ENCODE assay signal across 8 cellular contexts in the genomic region with DNA sequence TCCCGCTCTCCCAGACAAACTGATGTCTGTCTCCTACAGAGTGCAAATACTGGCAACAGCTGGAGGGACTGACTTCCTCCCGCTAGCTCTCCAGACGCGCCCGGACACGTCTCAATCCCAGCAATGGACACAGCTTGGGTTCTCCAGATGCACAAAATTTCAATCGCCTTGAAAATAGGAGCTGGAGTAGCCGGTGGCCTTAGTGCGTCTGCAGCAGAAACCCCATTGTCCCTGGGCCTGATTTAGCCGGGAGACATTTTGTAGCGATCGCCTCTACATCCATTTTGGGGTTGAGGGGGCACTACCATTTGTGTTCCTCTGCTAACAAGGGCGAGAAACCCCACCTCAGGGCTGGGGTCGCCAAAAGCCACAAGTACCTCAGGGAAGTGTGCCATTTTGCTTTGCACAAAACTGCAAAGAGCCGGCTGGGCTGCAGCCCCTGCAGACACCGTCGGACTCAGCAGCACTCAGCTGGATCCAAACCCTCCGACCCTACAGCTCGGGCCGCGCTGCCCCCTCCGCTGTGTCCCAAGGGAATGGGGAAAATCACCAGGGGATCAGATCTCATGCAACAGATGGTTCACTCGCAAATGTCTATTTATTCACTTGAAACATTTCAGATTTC. TPM values are rescaled to one million over a fixed set of nuclear protein-coding genes. Genes with fewer than 3 reads are reported as not detected.
DNase-seq lines count a peak whose midpoint lies in the region; ATAC-seq and TF ChIP-seq lines count a peak whose summit lies in the region.

No MANE protein-coding gene starts in this region.

- POLR2A ChIA-PET in RWPE1 (lab: Yijun Ruan, JAX; ENCODE audit: low non-redundant PET): no interaction called here

- no peak overlapping the region for H3K4me3 ChIP-seq in hepatocyte

- no peaks in the 10 kb centered on the region for H3K9me2 ChIP-seq in hepatocyte (replicated peaks; ENCODE audit: insufficient read depth)

- no peak overlapping the region for H2AFZ ChIP-seq in hepatocyte

- peaks cover 5% of the 10 kb centered on the region for H3K79me2 ChIP-seq in hepatocyte

- H3K36me3 ChIP-seq in hepatocyte (replicated peaks; ENCODE audit: insufficient read depth, low read depth): no peaks in the 10 kb centered on the region

- H3K27ac ChIP-seq in RWPE1 (peak overlapping the region; percentile 96), hepatocyte (peak overlapping the region; percentile 90), temporal lobe (ENCODE audit: low read depth, low read length) (peak overlapping the region; percentile 51)

- TF ChIP-seq CTCF in RWPE1 (conservative IDR thresholded peaks at IDR 0.05; ENCODE audit: low read depth) (no peak), hepatocyte (IDR thresholded peaks at IDR 0.05; ENCODE audit: poor library complexity) (no peak)

- CTCF ChIA-PET in RWPE1 (lab: Yijun Ruan, JAX): interaction anchor here (0.7 kb wide), 1 partner anchor 8 kb away, joined by 4 read pairs; no protein-coding TSS in a partner anchor

- no peaks in the 10 kb centered on the region for H3K9me3 ChIP-seq in hepatocyte (ENCODE audit: low read depth)

- ATAC-seq in HG03139 (IDR thresholded peaks at IDR 0.05; ENCODE audit: unreplicated experiment): no peak
- ATAC-seq in HG03469 (IDR thresholded peaks at IDR 0.05; ENCODE audit: unreplicated experiment): no peak
- ATAC-seq in GM21528 (IDR thresholded peaks at IDR 0.05; ENCODE audit: low FRiP score, unreplicated experiment): no peak

- peaks cover 33% of the 10 kb centered on the region for H3K4me1 ChIP-seq in hepatocyte (ENCODE audit: insufficient read depth)

- H3K4me2 ChIP-seq in hepatocyte: peak overlapping the region; percentile 70

- H3K27me3 ChIP-seq in hepatocyte: no peaks in the 10 kb centered on the region

- peak; percentile 36 for DNase-seq in MV-4-11 (lab: John Stamatoyannopoulos, UW)
- DNase-seq in RWPE1 (ENCODE audit: low spot score): peak; percentile 80
- DNase-seq in hepatocyte (ENCODE audit: low spot score): no peak
- no peak for DNase-seq in stimulated activated naive CD4-positive, alpha-beta T cell treated with Interleukin-2 at 50 U/mL for 16 hours (lab: John Stamatoyannopoulos, UW)

- 58% methylated on average over 23 of the region's 23 CpGs for WGBS in hepatocyte (ENCODE audit: low lambda C conversion rate, missing lambda C conversion rate)

- H4K20me1 ChIP-seq in hepatocyte (ENCODE audit: insufficient read depth, poor library complexity, severe bottlenecking): no peaks in the 10 kb centered on the region

RNA-seq across cellular contexts. Expression of gene CPA2, which starts 5.9 kb away (rescaled TPM):
- 198 and 298 TPM in 2 replicates for total RNA-seq in hepatocyte
- 284 and 303 TPM in 2 replicates for polyA plus RNA-seq in hepatocyte
- total RNA-seq in temporal lobe: not detected

RNA-seq across cellular contexts. Expression of gene CPA4, which starts 20.4 kb away (rescaled TPM):
- total RNA-seq in hepatocyte (1.1 and 2.1 TPM in 2 replicates), temporal lobe (not detected)
- 1.9 and 3.3 TPM in 2 replicates for polyA plus RNA-seq in hepatocyte

Comparison
In these comparisons a context has a peak if more than half of its experiments do, and no peak if none do; other contexts are left out.
1. DNase-seq: peak in MV-4-11 (single experiment) and RWPE1 (single experiment); none in hepatocyte (single experiment) and stimulated activated naive CD4-positive, alpha-beta T cell treated with Interleukin-2 at 50 U/mL for 16 hours (single experiment).
2. RNA of gene CPA2, which starts 5.9 kb away (total RNA-seq): 198 to 298 TPM in hepatocyte; not detected in temporal lobe (single experiment); every median in the first group is over 100 times any median in the second.
3. Peak in every context shown above with its lines, with median percentiles within 50 percentile points of each other: H3K27ac ChIP-seq.